In the genomic region with DNA sequence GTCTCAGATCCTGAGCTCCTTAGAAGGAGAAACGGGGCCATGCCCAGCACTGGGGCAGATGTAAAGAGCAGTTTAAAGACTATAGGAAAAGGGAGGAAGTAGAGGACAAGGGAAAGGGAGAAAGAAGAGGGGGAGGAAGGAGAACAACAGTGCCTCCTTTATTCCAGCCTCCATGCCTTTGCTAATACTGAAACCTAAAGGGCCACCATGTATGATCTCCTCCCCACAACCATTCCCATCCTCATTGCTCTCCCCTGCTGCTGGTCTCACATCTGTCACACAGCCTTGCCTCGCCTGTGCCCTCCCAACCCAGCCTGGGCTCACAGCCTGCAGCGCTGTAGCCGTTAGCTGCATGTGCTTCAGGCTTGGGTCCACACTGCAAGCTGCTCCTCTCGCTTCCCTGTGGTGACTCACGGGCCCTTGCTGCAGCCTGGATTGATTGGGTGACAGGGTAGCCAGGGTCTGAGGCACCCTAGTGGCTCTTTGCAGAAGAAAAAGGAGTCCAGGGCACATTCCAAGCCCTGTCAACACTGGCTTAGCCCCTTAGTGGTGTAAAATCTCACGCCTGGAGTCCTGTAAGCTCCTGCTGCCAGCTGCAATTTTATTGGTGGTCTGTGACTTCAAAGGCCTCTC, we compare ENCODE assay signal across 14 cellular contexts.
DNase-seq lines count a peak whose midpoint lies in the region; ATAC-seq, FAIRE-seq and TF ChIP-seq lines count a peak whose summit lies in the region.
"Had no signal": no experiment of that assay in that cellular context is flagged by ENCODE, and none has a peak within 500 bp of the region (broad histone marks: within the 10 kb centered on the region; RNA-seq: fewer than 3 reads in every experiment).

No MANE protein-coding gene starts in this region.

- H3K4me2 ChIP-seq in GM23338 = no peak overlapping the region
- no peak overlapping the region for H3K4me2 ChIP-seq in PC-3 (ENCODE audit: low read length)
- H3K4me2 ChIP-seq in fibroblast of lung (ENCODE audit: extremely low read depth, insufficient read depth, low read length) = no peak overlapping the region

- peak overlapping the region; percentile 6; the same call in 1 of the 2 replicates for H3K9ac ChIP-seq in PC-3 (ENCODE audit: low read length)
- no peak overlapping the region for H3K9ac ChIP-seq in fibroblast of lung (ENCODE audit: insufficient read depth, low read length)
- no peak overlapping the region for H3K9ac ChIP-seq in kidney (ENCODE audit: low read length in 2 of 2)

- peaks cover 1% of the 10 kb centered on the region for H3K9me3 Mint-ChIP-seq in GM23338
- H3K9me3 Mint-ChIP-seq: CD8-positive, alpha-beta memory T cell; natural killer cell; T-helper 1 cell treated with Interleukin-12 subunit alpha and Interleukin-12 subunit beta and Interleukin-4 antibody, amounts not matched to agents 30 μg/mL and 1 μg/mL, for 36 hours had no signal

- H3K36me3 ChIP-seq in GM23338 (ENCODE audit: insufficient read depth) (no peaks in the 10 kb centered on the region; the same call in 1 of the 2 replicates), PC-3 (ENCODE audit: low read depth, low read length) (no peaks in the 10 kb centered on the region), fibroblast of lung (ENCODE audit: control insufficient read depth, insufficient read depth, low read length) (no peaks in the 10 kb centered on the region), kidney (ENCODE audit: control insufficient read depth in 1 of 2, insufficient read depth in 2 of 2, low read length in 2 of 2) (no peaks in the 10 kb centered on the region)
- H3K36me3 ChIP-seq: heart right ventricle, suprapubic skin had no signal

- H4K20me1 ChIP-seq in GM23338 (replicated peaks; ENCODE audit: insufficient read depth) (no peaks in the 10 kb centered on the region), PC-3 (ENCODE audit: low read length) (no peaks in the 10 kb centered on the region), fibroblast of lung (ENCODE audit: control insufficient read depth, extremely low read depth, insufficient read depth, low read length) (no peaks in the 10 kb centered on the region)

- H3K79me2 ChIP-seq in GM23338 (replicated peaks; ENCODE audit: insufficient read depth) (no peaks in the 10 kb centered on the region), PC-3 (ENCODE audit: low read length) (no peaks in the 10 kb centered on the region), fibroblast of lung (ENCODE audit: control insufficient read depth, insufficient read depth, low read length) (no peaks in the 10 kb centered on the region)

- DNase-seq in A172 (ENCODE audit: low spot score) (peak; percentile 49), GM23338 (ENCODE audit: low spot score) (no peak), PC-3 (peak; percentile 53), fibroblast of lung (ENCODE audit: low read depth in 2 of 2) (peak; percentile 46 to 54), GM20000 (ENCODE audit: low spot score) (no peak), GM10266 (ENCODE audit: extremely low spot score) (no peak), kidney (no peak)
- DNase-seq: CD8-positive, alpha-beta memory T cell; heart right ventricle; natural killer cell had no signal

- H2AFZ ChIP-seq in GM23338 (no peak overlapping the region), PC-3 (ENCODE audit: low read length) (no peak overlapping the region), fibroblast of lung (ENCODE audit: low read length) (no peak overlapping the region)

- H3K27me3 Mint-ChIP-seq in GM23338 (ENCODE audit: insufficient read depth, low read depth, poor library complexity) = peaks cover 4% of the 10 kb centered on the region

- no peak overlapping the region for H3K4me3 Mint-ChIP-seq in GM23338
- H3K4me3 Mint-ChIP-seq: CD8-positive, alpha-beta memory T cell; natural killer cell; T-helper 1 cell treated with Interleukin-12 subunit alpha and Interleukin-12 subunit beta and Interleukin-4 antibody, amounts not matched to agents 30 μg/mL and 1 μg/mL, for 36 hours had no signal

- no peaks in the 10 kb centered on the region; the same call in 1 of the 2 replicates for H3K4me1 ChIP-seq in GM23338 (ENCODE audit: insufficient read depth)
- H3K4me1 ChIP-seq in PC-3 (ENCODE audit: insufficient read depth, low read length) = peaks cover 30% of the 10 kb centered on the region
- H3K4me1 ChIP-seq in fibroblast of lung (ENCODE audit: control insufficient read depth, extremely low read depth, insufficient read depth, low read length) = no peaks in the 10 kb centered on the region
- H3K4me1 ChIP-seq in kidney (ENCODE audit: control insufficient read depth in 1 of 2, insufficient read depth in 1 of 2, low read depth in 1 of 2, low read length in 2 of 2) = peaks cover 12 to 33% of the 10 kb centered on the region in 2 donors
- H3K4me1 ChIP-seq: heart right ventricle, suprapubic skin had no signal

- H3K27ac ChIP-seq in GM23338 (ENCODE audit: low read depth) (no peak overlapping the region), PC-3 (ENCODE audit: low read length) (peak overlapping the region; percentile 94), fibroblast of lung (ENCODE audit: insufficient read depth, low read length) (no peak overlapping the region), kidney (ENCODE audit: low read depth in 2 of 2, low read length in 2 of 2) (no peak overlapping the region)
- H3K27ac ChIP-seq: heart right ventricle, suprapubic skin had no signal

- no TSS peak for BruUV-seq in PC-3 (replicated peaks; lab: Mats Ljungman, UMichigan)

- FAIRE-seq in kidney (lab: Jason Lieb, UNC) = no peak
- FAIRE-seq: colon had no signal

- intact Hi-C loops in PC-3 (cut with micrococcal nuclease) (loop anchor here (5.0 kb wide), 1 partner anchor 47 kb away; no protein-coding TSS in a partner anchor), kidney (cut with DNase I) (no loop called here)

- H3K4me1 Mint-ChIP-seq in GM23338 = peaks cover 17% of the 10 kb centered on the region
- H3K4me1 Mint-ChIP-seq: CD8-positive, alpha-beta memory T cell; natural killer cell had no signal

- CTCF ChIA-PET in PC-3 (lab: Charles Lee) = interaction anchor here (0.5 kb wide), 1 partner anchor 266 kb away, joined by 4 read pairs; no protein-coding TSS in a partner anchor

- no peak overlapping the region; the same call in 1 of the 2 replicates for H3K27ac Mint-ChIP-seq in GM23338
- H3K27ac Mint-ChIP-seq: CD8-positive, alpha-beta memory T cell; natural killer cell; T-helper 1 cell treated with Interleukin-12 subunit alpha and Interleukin-12 subunit beta and Interleukin-4 antibody, amounts not matched to agents 30 μg/mL and 1 μg/mL, for 36 hours had no signal

- peak; percentile 76 for ATAC-seq in GM23338
- peak; percentile 35; the same call in 1 of the 2 replicates for ATAC-seq in PC-3
- no peak for ATAC-seq in HG02623 (IDR thresholded peaks at IDR 0.05; ENCODE audit: unreplicated experiment)
- ATAC-seq: heart right ventricle, natural killer cell had no signal

- no peaks in the 10 kb centered on the region for H3K27me3 ChIP-seq in GM23338 (ENCODE audit: insufficient read depth)
- H3K27me3 ChIP-seq in PC-3 (ENCODE audit: low read length) = no peaks in the 10 kb centered on the region
- H3K27me3 ChIP-seq in fibroblast of lung (ENCODE audit: control insufficient read depth, insufficient read depth, low read length) = peaks cover 5% of the 10 kb centered on the region
- H3K27me3 ChIP-seq: suprapubic skin had no signal

- H3K4me3 ChIP-seq in GM23338 = no peak overlapping the region
- H3K4me3 ChIP-seq in PC-3 (ENCODE audit: low read length) = no peak overlapping the region
- no peak overlapping the region for H3K4me3 ChIP-seq in fibroblast of lung (replicated peaks in 1 of 4; ENCODE audit: control extremely low read depth in 1 of 4, insufficient read depth in 1 of 4, low read depth in 3 of 4, low read length in 4 of 4)
- no peak overlapping the region for H3K4me3 ChIP-seq in kidney (ENCODE audit: low read length in 2 of 2)
- H3K4me3 ChIP-seq: heart right ventricle, suprapubic skin had no signal

- H3K36me3 Mint-ChIP-seq in GM23338 (ENCODE audit: low read depth) = peaks cover 2% of the 10 kb centered on the region; the same call in 1 of the 3 replicates
- H3K36me3 Mint-ChIP-seq: CD8-positive, alpha-beta memory T cell; natural killer cell had no signal

- TF ChIP-seq CTCF in GM23338 (conservative IDR thresholded peaks at IDR 0.05; ENCODE audit: low read depth in 2 of 2) (no peak), PC-3 (conservative IDR thresholded peaks at IDR 0.05; ENCODE audit: low read depth, low read length) (peak; percentile 35; the same call in 1 of the 2 replicates), fibroblast of lung (conservative IDR thresholded peaks at IDR 0.05 in 1 of 2, IDR thresholded peaks at IDR 0.05 in 1 of 2; ENCODE audit: low read depth in 1 of 2, low read length in 2 of 2) (no peak), GM20000 (IDR thresholded peaks at IDR 0.05; ENCODE audit: extremely low read depth, missing control alignments) (no peak), GM10266 (IDR thresholded peaks at IDR 0.05; ENCODE audit: control insufficient read depth, insufficient read depth, low read depth, missing control alignments) (no peak), kidney (IDR thresholded peaks at IDR 0.05; ENCODE audit: borderline replicate concordance, extremely low read depth, insufficient read depth) (no peak)

- POLR2A ChIA-PET in PC-3 (lab: Charles Lee; ENCODE audit: unreplicated experiment) = no interaction called here

- H3F3A ChIP-seq in GM23338 (replicated peaks; ENCODE audit: low read depth) (no peaks in the 10 kb centered on the region), PC-3 (ENCODE audit: low read length, unreplicated experiment) (no peaks in the 10 kb centered on the region)

- H3K9me3 ChIP-seq in PC-3 (ENCODE audit: low read length) (no peaks in the 10 kb centered on the region), fibroblast of lung (ENCODE audit: control insufficient read depth, insufficient read depth, low read depth, low read length) (no peaks in the 10 kb centered on the region), kidney (ENCODE audit: control insufficient read depth in 1 of 2, low read length in 2 of 2) (peaks cover 0 to under 1% of the 10 kb centered on the region in 2 donors)
- H3K9me3 ChIP-seq: suprapubic skin had no signal

- peaks cover 16% of the 10 kb centered on the region for H3K9me2 ChIP-seq in GM23338 (ENCODE audit: insufficient read depth)
- H3K9me2 ChIP-seq in PC-3 (replicated peaks; ENCODE audit: low read length) = no peaks in the 10 kb centered on the region

TF ChIP-seq in GM23338, 12 proteins besides CTCF, POLR2A, EP300 and RAD21 (continues in another document):
- TF ChIP-seq, protein P1, sequence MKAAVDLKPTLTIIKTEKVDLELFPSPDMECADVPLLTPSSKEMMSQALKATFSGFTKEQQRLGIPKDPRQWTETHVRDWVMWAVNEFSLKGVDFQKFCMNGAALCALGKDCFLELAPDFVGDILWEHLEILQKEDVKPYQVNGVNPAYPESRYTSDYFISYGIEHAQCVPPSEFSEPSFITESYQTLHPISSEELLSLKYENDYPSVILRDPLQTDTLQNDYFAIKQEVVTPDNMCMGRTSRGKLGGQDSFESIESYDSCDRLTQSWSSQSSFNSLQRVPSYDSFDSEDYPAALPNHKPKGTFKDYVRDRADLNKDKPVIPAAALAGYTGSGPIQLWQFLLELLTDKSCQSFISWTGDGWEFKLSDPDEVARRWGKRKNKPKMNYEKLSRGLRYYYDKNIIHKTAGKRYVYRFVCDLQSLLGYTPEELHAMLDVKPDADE (IDR thresholded peaks at IDR 0.05) = no peak
- no peak for TF ChIP-seq ZNF114 (CRISPR knock-in tag; IDR thresholded peaks at IDR 0.05)
- TF ChIP-seq JUNB (IDR thresholded peaks at IDR 0.05; ENCODE audit: unreplicated experiment) = no peak
- no peak for TF ChIP-seq POLR2AphosphoS5 (IDR thresholded peaks at IDR 0.05; ENCODE audit: low read depth)

Comparison
In these comparisons a context has a peak if more than half of its experiments do, and no peak if none do; other contexts are left out.
1. DNase-seq: peak in A172 (single experiment), PC-3 (single experiment) and fibroblast of lung (2 of 2); none in GM23338 (single experiment), GM20000 (single experiment), GM10266 (single experiment) and kidney (single experiment).